ENCODE assay signal across 20 cellular contexts in genomic region chr9:69444021-69444420, GRCh38.
A peak's percentile ranks its signal among the peaks of the same experiment; 100 is the strongest.
DNase-seq lines count a peak whose midpoint lies in the region; ATAC-seq, FAIRE-seq and TF ChIP-seq lines count a peak whose summit lies in the region.
"Had no signal": no experiment of that assay in that cellular context is flagged by ENCODE, and none has a peak within 500 bp of the region (broad histone marks: within the 10 kb centered on the region; RNA-seq: fewer than 3 reads in every experiment).

No MANE protein-coding gene starts in this region.

- H2BK12ac ChIP-seq in neuronal stem cell (ENCODE audit: low read length): no peak overlapping the region

- H3K27ac Mint-ChIP-seq in chondrocyte (ENCODE audit: unreplicated experiment): no peak overlapping the region
- H3K27ac Mint-ChIP-seq: CD4-positive, CD25-positive, alpha-beta regulatory T cell; memory B cell; WTC11 had no signal

- H3K9me3 ChIP-seq in endothelial cell of umbilical vein (replicated peaks; ENCODE audit: control insufficient read depth, insufficient read depth, low read length) (no peaks in the 10 kb centered on the region), neuronal stem cell (replicated peaks in 1 of 2; ENCODE audit: control insufficient read depth in 2 of 2, insufficient read depth in 1 of 2, low read depth in 1 of 2, low read length in 2 of 2) (no peaks in the 10 kb centered on the region)
- H3K9me3 ChIP-seq: gastrocnemius medialis, testis had no signal

- H3K27me3 Mint-ChIP-seq in chondrocyte (ENCODE audit: low read depth): no peaks in the 10 kb centered on the region

- no peak overlapping the region for H2AK5ac ChIP-seq in neuronal stem cell (ENCODE audit: low read depth, low read length)

- no peak overlapping the region for H3K4me3 Mint-ChIP-seq in chondrocyte (ENCODE audit: unreplicated experiment)
- H3K4me3 Mint-ChIP-seq: CD4-positive, CD25-positive, alpha-beta regulatory T cell; memory B cell; neural crest cell; WTC11 had no signal

- TF ChIP-seq POLR2A in endothelial cell of umbilical vein (IDR thresholded peaks at IDR 0.05; ENCODE audit: low read depth, low read length): no peak

- peak; percentile 51 for DNase-seq in Daoy (ENCODE audit: low read depth)
- peak; percentile 87 for DNase-seq in LHCN-M2 (ENCODE audit: low read depth)
- DNase-seq in endothelial cell of umbilical vein (ENCODE audit: low read depth, low spot score): no peak
- DNase-seq in myocyte (ENCODE audit: low read depth): peak; percentile 95
- DNase-seq in stimulated activated CD4-positive, alpha-beta T cell treated with anti-CD3 and anti-CD28 coated beads, Interleukin-15, amount 100 ng/mL, for 24 hours: no peak
- no peak for DNase-seq in neuronal stem cell (ENCODE audit: low spot score)
- no peak for DNase-seq in chondrocyte (ENCODE audit: low spot score)
- DNase-seq: CD4-positive, CD25-positive, alpha-beta regulatory T cell; DMS79 treated with DMSO at 0.1 percent for 48 hours; gastrocnemius medialis; NCI-H2081; NCI-H524; stimulated activated CD4-positive, alpha-beta T cell treated with anti-CD3 and anti-CD28 coated beads, Interleukin-2, amount 100 ng/mL, for 24 hours; testis had no signal

- no peak overlapping the region for H3K4ac ChIP-seq in neuronal stem cell (ENCODE audit: low read length)

- H3K27ac ChIP-seq in endothelial cell of umbilical vein (ENCODE audit: insufficient read depth, low read depth, low read length): no peak overlapping the region
- no peak overlapping the region for H3K27ac ChIP-seq in neuronal stem cell (replicated peaks; ENCODE audit: low read length)
- H3K27ac ChIP-seq: gastrocnemius medialis, PC-9, testis had no signal

- H3K36me3 Mint-ChIP-seq in chondrocyte (ENCODE audit: low read depth): peaks cover 14% of the 10 kb centered on the region
- H3K36me3 Mint-ChIP-seq: CD4-positive, CD25-positive, alpha-beta regulatory T cell; memory B cell had no signal

- H3K4me3 ChIP-seq in endothelial cell of umbilical vein (replicated peaks in 1 of 3; ENCODE audit: insufficient read depth in 1 of 3, low read depth in 1 of 3, low read length in 3 of 3) (no peak overlapping the region), neuronal stem cell (ENCODE audit: low read length in 2 of 2) (no peak overlapping the region)
- H3K4me3 ChIP-seq: gastrocnemius medialis, PC-9, testis had no signal

- H3K4me1 ChIP-seq in endothelial cell of umbilical vein (ENCODE audit: control insufficient read depth, extremely low read depth, insufficient read depth, low read length) (no peaks in the 10 kb centered on the region), neuronal stem cell (ENCODE audit: control insufficient read depth in 2 of 2, insufficient read depth in 1 of 2, low read depth in 1 of 2, low read length in 2 of 2) (peaks cover 5 to 13% of the 10 kb centered on the region in 2 donors)
- H3K4me1 ChIP-seq: testis had no signal

- no peak overlapping the region for H2BK15ac ChIP-seq in neuronal stem cell (ENCODE audit: low read length)

- H2BK5ac ChIP-seq in neuronal stem cell (ENCODE audit: low read length): no peak overlapping the region

- ATAC-seq in HG03354 (IDR thresholded peaks at IDR 0.05; ENCODE audit: poor library complexity, severe bottlenecking, unreplicated experiment): no peak
- ATAC-seq: gastrocnemius medialis, WTC11 had no signal

- no peak overlapping the region for H3K14ac ChIP-seq in neuronal stem cell (ENCODE audit: low read length)

- H3K27me3 ChIP-seq in endothelial cell of umbilical vein (ENCODE audit: control insufficient read depth in 2 of 2, insufficient read depth in 2 of 2, low read length in 2 of 2) (no peaks in the 10 kb centered on the region), neuronal stem cell (ENCODE audit: control insufficient read depth in 3 of 3, insufficient read depth in 3 of 3, low read depth in 1 of 3, low read length in 3 of 3) (no peaks in the 10 kb centered on the region)
- H3K27me3 ChIP-seq: gastrocnemius medialis, testis had no signal

- H4K20me1 ChIP-seq in endothelial cell of umbilical vein (replicated peaks; ENCODE audit: control insufficient read depth, extremely low read depth, insufficient read depth, low read length): no peaks in the 10 kb centered on the region

- H3K9me3 Mint-ChIP-seq in chondrocyte (ENCODE audit: low read depth): no peaks in the 10 kb centered on the region
- H3K9me3 Mint-ChIP-seq: neural crest cell had no signal

- no peaks in the 10 kb centered on the region for H3K9me1 ChIP-seq in endothelial cell of umbilical vein (replicated peaks; ENCODE audit: control insufficient read depth, extremely low read depth, insufficient read depth, low read length)

- CTCF ChIA-PET in endothelial cell of umbilical vein (lab: Charles Lee): no interaction called here

- H3K36me3 ChIP-seq in endothelial cell of umbilical vein (ENCODE audit: control insufficient read depth in 2 of 2, extremely low read depth in 1 of 2, insufficient read depth in 2 of 2, low read length in 2 of 2) (no peaks in the 10 kb centered on the region), neuronal stem cell (replicated peaks in 1 of 2; ENCODE audit: control insufficient read depth in 2 of 2, insufficient read depth in 2 of 2, low read length in 2 of 2) (peaks cover 0 to 7% of the 10 kb centered on the region in 2 donors)
- H3K36me3 ChIP-seq: gastrocnemius medialis had no signal

- no CpG with 5 or more reads among the region's 8 CpGs for WGBS in neuronal stem cell (ENCODE audit: extremely low coverage in 2 of 2, insufficient read length in 2 of 2, insufficient replicate concordance in 1 of 2), 2 donors

- H3K9ac ChIP-seq in endothelial cell of umbilical vein (replicated peaks; ENCODE audit: extremely low read depth, insufficient read depth, low read length): no peak overlapping the region
- no peak overlapping the region for H3K9ac ChIP-seq in neuronal stem cell (ENCODE audit: low read depth, low read length, poor library complexity)

- H3K23ac ChIP-seq in neuronal stem cell (ENCODE audit: low read depth, low read length, poor library complexity): no peak overlapping the region

- no peaks in the 10 kb centered on the region for H3K79me2 ChIP-seq in endothelial cell of umbilical vein (ENCODE audit: control insufficient read depth, insufficient read depth, low read length)

- no peak overlapping the region for H2BK120ac ChIP-seq in neuronal stem cell (ENCODE audit: low read depth, low read length)

- no peak overlapping the region for H3K4me2 ChIP-seq in endothelial cell of umbilical vein (ENCODE audit: insufficient read depth, low read length)
- no peak overlapping the region for H3K4me2 ChIP-seq in neuronal stem cell (ENCODE audit: insufficient read depth, low read length, poor library complexity, severe bottlenecking)
- H3K4me2 ChIP-seq: PC-9 had no signal

- FAIRE-seq in endothelial cell of umbilical vein (lab: Jason Lieb, UNC): no peak
- FAIRE-seq: H54 had no signal

- no TSS peak for BruUV-seq in endothelial cell of umbilical vein (replicated peaks; lab: Mats Ljungman, UMichigan)

- POLR2A ChIA-PET in endothelial cell of umbilical vein (lab: Charles Lee): no interaction called here

- H4K91ac ChIP-seq in neuronal stem cell (ENCODE audit: low read depth, low read length, poor library complexity): no peak overlapping the region

- no peak overlapping the region for H2AFZ ChIP-seq in endothelial cell of umbilical vein (ENCODE audit: low read depth, low read length)
- no peak overlapping the region for H2AFZ ChIP-seq in neuronal stem cell (ENCODE audit: low read length)
- H2AFZ ChIP-seq: PC-9 had no signal

- TF ChIP-seq CTCF in endothelial cell of umbilical vein (IDR thresholded peaks at IDR 0.05; ENCODE audit: extremely low read depth in 1 of 2, insufficient read depth in 1 of 2, low read depth in 1 of 2, low read length in 2 of 2) (no peak), chondrocyte (IDR thresholded peaks at IDR 0.05) (no peak)

- intact Hi-C loops in endothelial cell of umbilical vein (cut with micrococcal nuclease): no loop called here

- peaks cover 27% of the 10 kb centered on the region for H3K4me1 Mint-ChIP-seq in chondrocyte (ENCODE audit: low read depth)
- H3K4me1 Mint-ChIP-seq: CD4-positive, CD25-positive, alpha-beta regulatory T cell; memory B cell had no signal

- H3K18ac ChIP-seq in neuronal stem cell (ENCODE audit: low read length): no peak overlapping the region

- dilution Hi-C loops in endothelial cell of umbilical vein (cut with MboI; ENCODE audit: extremely low pct_ligation_motif_present, low sequenced_read_pairs): no loop called here

- H4K8ac ChIP-seq in neuronal stem cell (ENCODE audit: low read depth, low read length): no peak overlapping the region

- no peaks in the 10 kb centered on the region for H3K79me1 ChIP-seq in neuronal stem cell (ENCODE audit: low read depth, low read length)

TF ChIP-seq in endothelial cell of umbilical vein, 7 proteins besides CTCF, POLR2A, EP300 and RAD21:
- TF ChIP-seq FOS (IDR thresholded peaks at IDR 0.05; ENCODE audit: borderline replicate concordance, insufficient read depth, low read length): peak; percentile 13
- TF ChIP-seq POLR2AphosphoS5 (IDR thresholded peaks at IDR 0.05; ENCODE audit: insufficient read depth, low read depth, low read length): no peak

Comparison
In these comparisons a context has a peak if more than half of its experiments do, and no peak if none do; other contexts are left out.
1. DNase-seq: peak in Daoy (single experiment), LHCN-M2 (single experiment) and myocyte (single experiment); none in endothelial cell of umbilical vein (single experiment), stimulated activated CD4-positive, alpha-beta T cell treated with anti-CD3 and anti-CD28 coated beads, Interleukin-15, amount 100 ng/mL, for 24 hours (single experiment), neuronal stem cell (single experiment) and chondrocyte (single experiment).